Comparison of ENCODE assay signal across 8 cellular contexts in the genomic region with DNA sequence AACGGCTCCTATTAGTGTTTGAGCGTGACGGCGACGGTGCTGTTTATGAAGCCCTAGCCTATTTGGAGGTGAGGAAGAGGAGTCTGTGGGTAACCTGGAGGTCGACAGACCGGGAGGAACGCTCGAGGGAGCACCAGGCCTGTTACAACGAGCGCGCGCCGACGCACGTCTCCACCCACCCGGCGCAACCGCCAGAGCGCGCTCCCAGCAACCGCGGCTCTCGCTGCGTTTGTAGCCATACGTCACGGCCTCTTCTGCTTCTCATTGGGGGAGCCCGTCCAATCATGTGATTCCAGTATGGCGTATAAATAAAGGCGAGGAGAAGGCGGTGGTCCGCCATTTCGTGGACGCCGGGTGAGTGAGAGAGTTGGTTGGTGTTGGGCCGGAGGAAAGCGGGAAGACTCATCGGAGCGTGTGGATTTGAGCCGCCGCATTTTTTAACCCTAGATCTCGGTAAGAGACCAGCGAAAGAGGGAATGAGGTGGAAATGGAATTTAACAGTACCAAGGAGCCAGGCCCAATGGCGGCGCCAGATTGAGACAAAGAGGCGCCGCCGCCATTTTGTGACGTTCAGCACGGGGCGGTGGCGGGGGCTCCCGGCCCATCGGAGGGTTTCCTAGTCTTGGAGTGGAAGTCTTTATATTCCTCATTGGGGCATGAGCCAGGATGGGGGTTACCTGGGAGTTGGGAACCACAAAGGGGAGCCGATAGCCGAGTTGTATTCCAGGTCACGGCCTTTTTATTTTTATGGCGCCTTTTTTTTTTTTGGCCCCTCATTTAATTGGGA. TPM values are rescaled to one million over a fixed set of nuclear protein-coding genes. Genes with fewer than 3 reads are reported as not detected.
A peak's percentile ranks its signal among the peaks of the same experiment; 100 is the strongest.
DNase-seq lines count a peak whose midpoint lies in the region; ATAC-seq and TF ChIP-seq lines count a peak whose summit lies in the region.

SRSF3 (plus strand) TSS at position 334 of the 787 bp plus-strand sequence. CDS start 2,401 bp downstream, outside the sequence.

- peak; percentile 34; the same call in 1 of the 2 replicates for TF ChIP-seq EP300 in Ishikawa (IDR thresholded peaks at IDR 0.05; ENCODE audit: borderline replicate concordance)

- H3K4me3 ChIP-seq in epithelial cell of esophagus (ENCODE audit: low read length) (peak within 1 kb of the TSS; percentile 100), mucosa of descending colon (peak within 1 kb of the TSS; percentile 58)

- intact Hi-C loops in mucosa of descending colon (cut with DNase I, micrococcal nuclease) = loop anchor here in 1 of 2 donors (10.0 kb wide), 1 partner anchor 49 kb away; the partner anchor contains the start of gene STK38

- peaks cover 24% of the 10 kb centered on the region for H3K4me1 ChIP-seq in mucosa of descending colon (ENCODE audit: low read depth)

- peak; percentile 98 for DNase-seq in DMS53 (lab: John Stamatoyannopoulos, UW)
- peak; percentile 83 for DNase-seq in OCI-M2 (lab: John Stamatoyannopoulos, UW; ENCODE audit: unreplicated experiment)
- DNase-seq in activated T-cell treated with anti-CD3 and anti-CD28 coated beads for 4 hours = peak; percentile 90
- peak; percentile 99 for DNase-seq in epithelial cell of esophagus (ENCODE audit: low read depth)
- peak; percentile 97 to 98 (median 97) for DNase-seq in mucosa of descending colon
- peak; percentile 89 for DNase-seq in stimulated activated CD8-positive, alpha-beta memory T cell treated with anti-CD3 and anti-CD28 coated beads, Interleukin-4, amount 100 ng/mL, for 24 hours (ENCODE audit: low read depth)

- peak; percentile 55 for TF ChIP-seq CTCF in epithelial cell of esophagus (IDR thresholded peaks at IDR 0.05; ENCODE audit: insufficient read depth, low read depth, low read length, missing control alignments)
- peak; percentile 72 for TF ChIP-seq CTCF in mucosa of descending colon (IDR thresholded peaks at IDR 0.05)

- no peaks in the 10 kb centered on the region for H3K9me3 ChIP-seq in mucosa of descending colon

- TF ChIP-seq RAD21 in Ishikawa (IDR thresholded peaks at IDR 0.05; ENCODE audit: low read depth) = no peak

- ATAC-seq in GM21576 (IDR thresholded peaks at IDR 0.05; ENCODE audit: unreplicated experiment) (peak; percentile 84), mucosa of descending colon (peak; percentile 98)

- peaks cover 3% of the 10 kb centered on the region for H3K36me3 ChIP-seq in mucosa of descending colon (ENCODE audit: low read depth)

TF ChIP-seq in Ishikawa, 13 proteins besides CTCF, POLR2A, EP300 and RAD21:
- no peak for TF ChIP-seq CEBPB (IDR thresholded peaks at IDR 0.05)
- TF ChIP-seq MAX (IDR thresholded peaks at IDR 0.05) = peak; percentile 89
- TF ChIP-seq EGR1 (IDR thresholded peaks at IDR 0.05) = peak; percentile 32; the same call in 1 of the 2 replicates
- peak; percentile 61 for TF ChIP-seq CREB1 (IDR thresholded peaks at IDR 0.05; ENCODE audit: low read depth)
- TF ChIP-seq, protein P1, sequence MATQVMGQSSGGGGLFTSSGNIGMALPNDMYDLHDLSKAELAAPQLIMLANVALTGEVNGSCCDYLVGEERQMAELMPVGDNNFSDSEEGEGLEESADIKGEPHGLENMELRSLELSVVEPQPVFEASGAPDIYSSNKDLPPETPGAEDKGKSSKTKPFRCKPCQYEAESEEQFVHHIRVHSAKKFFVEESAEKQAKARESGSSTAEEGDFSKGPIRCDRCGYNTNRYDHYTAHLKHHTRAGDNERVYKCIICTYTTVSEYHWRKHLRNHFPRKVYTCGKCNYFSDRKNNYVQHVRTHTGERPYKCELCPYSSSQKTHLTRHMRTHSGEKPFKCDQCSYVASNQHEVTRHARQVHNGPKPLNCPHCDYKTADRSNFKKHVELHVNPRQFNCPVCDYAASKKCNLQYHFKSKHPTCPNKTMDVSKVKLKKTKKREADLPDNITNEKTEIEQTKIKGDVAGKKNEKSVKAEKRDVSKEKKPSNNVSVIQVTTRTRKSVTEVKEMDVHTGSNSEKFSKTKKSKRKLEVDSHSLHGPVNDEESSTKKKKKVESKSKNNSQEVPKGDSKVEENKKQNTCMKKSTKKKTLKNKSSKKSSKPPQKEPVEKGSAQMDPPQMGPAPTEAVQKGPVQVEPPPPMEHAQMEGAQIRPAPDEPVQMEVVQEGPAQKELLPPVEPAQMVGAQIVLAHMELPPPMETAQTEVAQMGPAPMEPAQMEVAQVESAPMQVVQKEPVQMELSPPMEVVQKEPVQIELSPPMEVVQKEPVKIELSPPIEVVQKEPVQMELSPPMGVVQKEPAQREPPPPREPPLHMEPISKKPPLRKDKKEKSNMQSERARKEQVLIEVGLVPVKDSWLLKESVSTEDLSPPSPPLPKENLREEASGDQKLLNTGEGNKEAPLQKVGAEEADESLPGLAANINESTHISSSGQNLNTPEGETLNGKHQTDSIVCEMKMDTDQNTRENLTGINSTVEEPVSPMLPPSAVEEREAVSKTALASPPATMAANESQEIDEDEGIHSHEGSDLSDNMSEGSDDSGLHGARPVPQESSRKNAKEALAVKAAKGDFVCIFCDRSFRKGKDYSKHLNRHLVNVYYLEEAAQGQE (IDR thresholded peaks at IDR 0.05; ENCODE audit: low read depth) = no peak
- TF ChIP-seq ZBTB7A (IDR thresholded peaks at IDR 0.05; ENCODE audit: low read depth) = no peak
- no peak for TF ChIP-seq NFIC (IDR thresholded peaks at IDR 0.05)
- peak; percentile 96 for TF ChIP-seq YY1 (IDR thresholded peaks at IDR 0.05; ENCODE audit: low read depth)
- TF ChIP-seq, protein P2, sequence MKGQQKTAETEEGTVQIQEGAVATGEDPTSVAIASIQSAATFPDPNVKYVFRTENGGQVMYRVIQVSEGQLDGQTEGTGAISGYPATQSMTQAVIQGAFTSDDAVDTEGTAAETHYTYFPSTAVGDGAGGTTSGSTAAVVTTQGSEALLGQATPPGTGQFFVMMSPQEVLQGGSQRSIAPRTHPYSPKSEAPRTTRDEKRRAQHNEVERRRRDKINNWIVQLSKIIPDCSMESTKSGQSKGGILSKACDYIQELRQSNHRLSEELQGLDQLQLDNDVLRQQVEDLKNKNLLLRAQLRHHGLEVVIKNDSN (IDR thresholded peaks at IDR 0.05) = peak; percentile 89
- TF ChIP-seq TCF12 (IDR thresholded peaks at IDR 0.05; ENCODE audit: low read depth) = peak; percentile 65; the same call in 1 of the 2 replicates
- TF ChIP-seq TAF1 (IDR thresholded peaks at IDR 0.05; ENCODE audit: low read depth) = peak; percentile 93
- peak; percentile 80 for TF ChIP-seq TEAD4 (IDR thresholded peaks at IDR 0.05)
- 0 out of 2 replicates have a peak, but pooled peaks have one; percentile 57 for TF ChIP-seq FOXM1 (IDR thresholded peaks at IDR 0.05; ENCODE audit: borderline replicate concordance, low read depth)
TF ChIP-seq in Ishikawa: peak in this region for 9.

RNA-seq across cellular contexts. Expression of gene SRSF3, which starts in this region (rescaled TPM):
- total RNA-seq in mucosa of descending colon = 100 to 1,000 TPM; 176 to 243 (median 229) TPM

Comparison
In these comparisons a context has a peak if more than half of its experiments do, and no peak if none do; other contexts are left out.
1. Peak in every context shown above with its lines: DNase-seq, ATAC-seq and H3K4me3 ChIP-seq.